ENCODE assay signal across 26 cellular contexts in genomic region chr10:58518775-58519174, GRCh38. TPM values are rescaled to one million over a fixed set of nuclear protein-coding genes. Genes with fewer than 3 reads are reported as not detected.
DNase-seq lines count a peak whose midpoint lies in the region; ATAC-seq, FAIRE-seq and TF ChIP-seq lines count a peak whose summit lies in the region.
"Had no signal": no experiment of that assay in that cellular context is flagged by ENCODE, and none has a peak within 500 bp of the region (broad histone marks: within the 10 kb centered on the region; RNA-seq: fewer than 3 reads in every experiment).

No MANE protein-coding gene starts in this region.

- FAIRE-seq in H54 (lab: Jason Lieb, UNC) = peak; percentile 43
- FAIRE-seq: bronchial epithelial cell, kidney had no signal

- H3K4me1 ChIP-seq in body of pancreas (no peaks in the 10 kb centered on the region), ascending aorta (no peaks in the 10 kb centered on the region)
- H3K4me1 ChIP-seq in CD4-positive, alpha-beta memory T cell (ENCODE audit: insufficient read depth, low read length) = no peaks in the 10 kb centered on the region

- peaks cover 30 to 34% of the 10 kb centered on the region in 2 donors for H3K27me3 Mint-ChIP-seq in CD4-positive, alpha-beta memory T cell
- H3K27me3 Mint-ChIP-seq in stimulated activated memory B cell treated with anti-CD40 and anti-IgM and Interleukin-4, amounts not matched to agents 10 μg/mL and 1 μg/mL and 100 μg/mL, for 72 hours = peaks cover 29% of the 10 kb centered on the region

- intact Hi-C loops in body of pancreas (cut with DNase I) = no loop called here
- intact Hi-C loops in CD4-positive, alpha-beta memory T cell (cut with micrococcal nuclease) = no loop called here
- intact Hi-C loops in ascending aorta (cut with DNase I) = no loop called here

- H3K9me3 ChIP-seq in body of pancreas = no peaks in the 10 kb centered on the region
- H3K9me3 ChIP-seq in CD4-positive, alpha-beta memory T cell (ENCODE audit: control insufficient read depth in 1 of 2, low read length in 2 of 2) = no peaks in the 10 kb centered on the region
- no peaks in the 10 kb centered on the region for H3K9me3 ChIP-seq in ascending aorta
- H3K9me3 ChIP-seq: esophagus muscularis mucosa, right atrium auricular region had no signal

- H3K4me3 ChIP-seq in body of pancreas (no peak overlapping the region), ascending aorta (no peak overlapping the region)
- no peak overlapping the region for H3K4me3 ChIP-seq in CD4-positive, alpha-beta memory T cell (ENCODE audit: low read length in 2 of 2)
- H3K4me3 ChIP-seq: esophagus muscularis mucosa, GM23338, right atrium auricular region had no signal

- no peaks in the 10 kb centered on the region for H3K36me3 ChIP-seq in body of pancreas (replicated peaks in 1 of 2; ENCODE audit: insufficient read depth in 1 of 2, low read depth in 2 of 2)
- no peaks in the 10 kb centered on the region for H3K36me3 ChIP-seq in CD4-positive, alpha-beta memory T cell (ENCODE audit: insufficient read depth, low read length)
- no peaks in the 10 kb centered on the region for H3K36me3 ChIP-seq in ascending aorta
- H3K36me3 ChIP-seq: esophagus muscularis mucosa, right atrium auricular region had no signal

- WGBS in body of pancreas, 2 donors = 34 to 42% methylated on average over 6 of the region's 6 CpGs

- no peaks in the 10 kb centered on the region for H3K9me3 Mint-ChIP-seq in CD4-positive, alpha-beta memory T cell
- H3K9me3 Mint-ChIP-seq in stimulated activated memory B cell treated with anti-CD40 and anti-IgM and Interleukin-4, amounts not matched to agents 10 μg/mL and 1 μg/mL and 100 μg/mL, for 72 hours = no peaks in the 10 kb centered on the region
- H3K9me3 Mint-ChIP-seq: GM23338 had no signal

- in situ Hi-C loops in ACHN (cut with HindIII; ENCODE audit: low pct_ligation_motif_present, low pct_unique_long_range_greater_than_20kb, low sequenced_read_pairs) = no loop called here
- in situ Hi-C loops in GM13976 (cut with MboI; ENCODE audit: low sequenced_read_pairs, unreplicated experiment) = no loop called here

- H3K27ac Mint-ChIP-seq in CD4-positive, alpha-beta memory T cell = no peak overlapping the region
- H3K27ac Mint-ChIP-seq in stimulated activated memory B cell treated with anti-CD40 and anti-IgM and Interleukin-4, amounts not matched to agents 10 μg/mL and 1 μg/mL and 100 μg/mL, for 72 hours = no peak overlapping the region
- H3K27ac Mint-ChIP-seq: activated CD4-positive, alpha-beta T cell treated with anti-CD3 and anti-CD28 coated beads for 36 hours; GM23338; naive B cell had no signal

- TF ChIP-seq POLR2A in H54 (IDR thresholded peaks at IDR 0.05; ENCODE audit: low read depth, low read length) = no peak
- peak; percentile 22 to 62 (median 43) for TF ChIP-seq POLR2A in body of pancreas (IDR thresholded peaks at IDR 0.05)

- peak overlapping the region; percentile 42 to 87 (median 78) for H3K27ac ChIP-seq in body of pancreas
- H3K27ac ChIP-seq in CD4-positive, alpha-beta memory T cell (ENCODE audit: low read depth, low read length) = no peak overlapping the region
- H3K27ac ChIP-seq in ascending aorta = no peak overlapping the region
- H3K27ac ChIP-seq: esophagus muscularis mucosa, right atrium auricular region had no signal

- TF ChIP-seq CTCF in body of pancreas (IDR thresholded peaks at IDR 0.05) (no peak), ascending aorta (IDR thresholded peaks at IDR 0.05) (no peak), GM13976 (IDR thresholded peaks at IDR 0.05; ENCODE audit: borderline replicate concordance, control extremely low read depth, extremely low read depth, insufficient read depth, missing control alignments) (no peak)

- POLR2A ChIA-PET in CD4-positive, alpha-beta memory T cell (lab: Charles Lee; ENCODE audit: partially characterized antibody) = no interaction called here

- CTCF ChIA-PET in CD4-positive, alpha-beta memory T cell (lab: Charles Lee; ENCODE audit: partially characterized antibody) = no interaction called here

- peaks cover 0 to 6% (median 2%) of the 10 kb centered on the region in 4 donors for H3K4me1 Mint-ChIP-seq in CD4-positive, alpha-beta memory T cell
- H3K4me1 Mint-ChIP-seq in stimulated activated memory B cell treated with anti-CD40 and anti-IgM and Interleukin-4, amounts not matched to agents 10 μg/mL and 1 μg/mL and 100 μg/mL, for 72 hours = peaks cover 2% of the 10 kb centered on the region

- H3K36me3 Mint-ChIP-seq in CD4-positive, alpha-beta memory T cell = no peaks in the 10 kb centered on the region
- H3K36me3 Mint-ChIP-seq in stimulated activated memory B cell treated with anti-CD40 and anti-IgM and Interleukin-4, amounts not matched to agents 10 μg/mL and 1 μg/mL and 100 μg/mL, for 72 hours = no peaks in the 10 kb centered on the region
- H3K36me3 Mint-ChIP-seq: naive B cell had no signal

- no peak overlapping the region for H3K4me3 Mint-ChIP-seq in CD4-positive, alpha-beta memory T cell
- H3K4me3 Mint-ChIP-seq in stimulated activated memory B cell treated with anti-CD40 and anti-IgM and Interleukin-4, amounts not matched to agents 10 μg/mL and 1 μg/mL and 100 μg/mL, for 72 hours = no peak overlapping the region
- H3K4me3 Mint-ChIP-seq: activated CD4-positive, alpha-beta T cell treated with anti-CD3 and anti-CD28 coated beads for 36 hours; GM23338; naive B cell had no signal

- DNase-seq in ACHN (peak; percentile 97), H54 (ENCODE audit: insufficient read length, low spot score) (no peak), body of pancreas (peak in 3 of 4 donors; percentile 18 to 39 (median 27)), left kidney (ENCODE audit: low read depth, low spot score) (peak; percentile 15), ascending aorta (ENCODE audit: low spot score in 2 of 2) (no peak), GM13976 (ENCODE audit: low spot score) (no peak)
- no peak for DNase-seq in CD4-positive, alpha-beta memory T cell
- DNase-seq: activated CD4-positive, alpha-beta T cell treated with anti-CD3 and anti-CD28 coated beads for 36 hours; C1 segment of cervical spinal cord; cortex of kidney; Kasumi-1; kidney; naive B cell; NCI-H1048; NCI-H187; NCI-H2171 treated with DMSO at 0.1 percent for 48 hours; NCI-H524 treated with DMSO at 0.1 percent for 48 hours; occipital lobe; stimulated activated CD4-positive, alpha-beta T cell treated with anti-CD3 and anti-CD28 coated beads, Interleukin-4, amount 100 ng/mL, for 24 hours; stimulated activated naive CD4-positive, alpha-beta T cell had no signal

- H3K27me3 ChIP-seq in body of pancreas (no peaks in the 10 kb centered on the region), ascending aorta (no peaks in the 10 kb centered on the region)
- H3K27me3 ChIP-seq in CD4-positive, alpha-beta memory T cell (ENCODE audit: insufficient read depth, low read length) = no peaks in the 10 kb centered on the region
- H3K27me3 ChIP-seq: esophagus muscularis mucosa, right atrium auricular region had no signal

- peak; percentile 72 for ATAC-seq in body of pancreas
- no peak for ATAC-seq in stimulated activated memory B cell treated with anti-CD40 and anti-IgM and Interleukin-4, amounts not matched to agents 10 μg/mL and 1 μg/mL and 100 μg/mL, for 72 hours
- ATAC-seq: GM23338, Panc1 had no signal

RNA-seq across cellular contexts. Expression of gene BICC1, which starts 6.1 kb away (rescaled TPM):
- total RNA-seq in body of pancreas (10 to 100 TPM; 35.3 to 42.0 TPM), ascending aorta (9.3 TPM)
- not detected for total RNA-seq in CD4-positive, alpha-beta memory T cell
- polyA plus RNA-seq in CD4-positive, alpha-beta memory T cell = not detected
- total RNA-seq: activated CD4-positive, alpha-beta T cell treated with anti-CD3 and anti-CD28 coated beads for 36 hours had no signal

Comparison
In these comparisons a context has a peak if more than half of its experiments do, and no peak if none do; other contexts are left out.
1. DNase-seq: peak in ACHN (single experiment), body of pancreas (3 of 4) and left kidney (single experiment); none in H54 (single experiment), CD4-positive, alpha-beta memory T cell (0 of 5), ascending aorta (0 of 2) and GM13976 (single experiment).
2. H3K27ac ChIP-seq: peak in body of pancreas (4 of 4); none in CD4-positive, alpha-beta memory T cell (single experiment) and ascending aorta (0 of 2).
3. RNA of gene BICC1, which starts 6.1 kb away (total RNA-seq): 35.3 to 42.0 TPM in body of pancreas and 9.3 TPM in ascending aorta (single experiment); not detected in CD4-positive, alpha-beta memory T cell; every median in the first group is over 10 times any median in the second.